ENCODE assay signal across 8 cellular contexts in genomic region chr1:116667577-116668105, GRCh38. TPM values are rescaled to one million over a fixed set of nuclear protein-coding genes. Genes with fewer than 3 reads are reported as not detected.
DNase-seq lines count a peak whose midpoint lies in the region; ATAC-seq lines count a peak whose summit lies in the region.

TSS of gene IGSF3 (minus strand) at chr1:116667733. CDS start at chr1:116666326, 1,407 bp downstream.

- H3K4me3 Mint-ChIP-seq in central memory CD8-positive, alpha-beta T cell = peak within 1 kb of the TSS; percentile 72

- H3K4me1 Mint-ChIP-seq in central memory CD8-positive, alpha-beta T cell = no peaks in the 10 kb centered on the region

- peak; percentile 70 for DNase-seq in AG08396 (ENCODE audit: low spot score)
- peak; percentile 86 to 89 (median 87) for DNase-seq in NCI-H1417 (lab: John Stamatoyannopoulos, UW)
- DNase-seq in UCSD-AML1 (lab: John Stamatoyannopoulos, UW; ENCODE audit: unreplicated experiment) = peak; percentile 24
- no peak for DNase-seq in central memory CD8-positive, alpha-beta T cell (ENCODE audit: low spot score in 2 of 2)
- DNase-seq in left colon = peak; percentile 80 to 86
- DNase-seq in stimulated activated CD4-positive, alpha-beta T cell treated with anti-CD3 and anti-CD28 coated beads, Interleukin-2, amount 100 ng/mL, for 24 hours = peak; percentile 57 to 75

- H3K27me3 Mint-ChIP-seq in central memory CD8-positive, alpha-beta T cell = peaks cover 59% of the 10 kb centered on the region

- H3K36me3 Mint-ChIP-seq in central memory CD8-positive, alpha-beta T cell (ENCODE audit: insufficient read depth) = peaks cover 1% of the 10 kb centered on the region

- intact Hi-C loops in left colon (cut with DNase I, micrococcal nuclease) = no loop called here

- H3K27ac Mint-ChIP-seq in central memory CD8-positive, alpha-beta T cell (ENCODE audit: low read depth) = no peak within 1 kb of the TSS

- ATAC-seq in GM19324 (IDR thresholded peaks at IDR 0.05; ENCODE audit: low FRiP score, unreplicated experiment) (peak; percentile 57), left colon (peak; percentile 84), HG02970 (IDR thresholded peaks at IDR 0.05; ENCODE audit: low FRiP score, unreplicated experiment) (no peak)
- ATAC-seq in central memory CD8-positive, alpha-beta T cell (replicated peaks; ENCODE audit: extremely low read depth, poor library complexity, severe bottlenecking) = peak; percentile 52

- H3K9me3 Mint-ChIP-seq in central memory CD8-positive, alpha-beta T cell = no peaks in the 10 kb centered on the region

RNA-seq across cellular contexts. Expression of gene IGSF3, which starts in this region (rescaled TPM):
- 10 to 100 TPM; 27.5 to 29.8 TPM for total RNA-seq in left colon

Comparison
In these comparisons a context has a peak if more than half of its experiments do, and no peak if none do; other contexts are left out.
1. DNase-seq: peak in AG08396 (single experiment), NCI-H1417 (3 of 3), UCSD-AML1 (single experiment), left colon (2 of 2) and stimulated activated CD4-positive, alpha-beta T cell treated with anti-CD3 and anti-CD28 coated beads, Interleukin-2, amount 100 ng/mL, for 24 hours (2 of 2); none in central memory CD8-positive, alpha-beta T cell (0 of 2).